ENCODE assay signal across 29 cellular contexts in the genomic region with DNA sequence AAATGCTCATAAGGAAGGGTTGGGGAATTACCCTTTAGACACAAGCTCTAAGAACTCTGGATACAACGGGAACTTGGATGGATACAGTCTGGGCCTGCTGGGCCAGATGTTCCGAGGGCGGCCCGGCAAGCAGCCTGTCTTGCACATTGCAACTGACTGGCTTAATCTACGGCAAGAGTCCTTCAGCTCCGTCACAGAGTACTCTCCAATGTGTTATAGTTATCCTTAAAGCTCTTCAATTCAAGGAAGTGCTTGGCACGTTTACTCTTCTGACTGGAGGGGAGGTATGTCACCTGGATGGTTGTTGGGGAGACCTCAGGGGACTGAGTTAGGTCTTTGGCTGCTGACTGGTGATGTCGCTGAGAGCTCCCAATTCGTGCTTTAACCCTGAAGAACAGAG. TPM values are rescaled to one million over a fixed set of nuclear protein-coding genes. Genes with fewer than 3 reads are reported as not detected.
DNase-seq lines count a peak whose midpoint lies in the region; ATAC-seq and TF ChIP-seq lines count a peak whose summit lies in the region.
"Had no signal": no experiment of that assay in that cellular context is flagged by ENCODE, and none has a peak within 500 bp of the region (broad histone marks: within the 10 kb centered on the region; RNA-seq: fewer than 3 reads in every experiment).

No MANE protein-coding gene starts in this region.

- H4K20me1 ChIP-seq in KMS-11 (ENCODE audit: insufficient read depth), result no peaks in the 10 kb centered on the region

- H3K27ac ChIP-seq in KMS-11 (peak overlapping the region; percentile 11; the same call in 1 of the 2 replicates), endodermal cell (ENCODE audit: low read depth, low read length) (peak overlapping the region; percentile 38)
- H3K27ac ChIP-seq: adrenal gland, brain microvascular endothelial cell, colonic mucosa, pancreas, right lobe of liver, SK-N-MC had no signal

- H2AFZ ChIP-seq in KMS-11 (ENCODE audit: low read depth), result no peak overlapping the region

- H3K4me3 Mint-ChIP-seq in activated T-cell treated with anti-CD3 and anti-CD28 coated beads, Interleukin-2, amount 50 U/mL, for 24 hours, result no peak overlapping the region
- H3K4me3 Mint-ChIP-seq in endodermal cell (no peak overlapping the region), progenitor cell of endocrine pancreas (ENCODE audit: low read depth) (no peak overlapping the region)

- TF ChIP-seq CTCF in KMS-11 (conservative IDR thresholded peaks at IDR 0.05; ENCODE audit: low read depth, low read length) (no peak), endodermal cell (conservative IDR thresholded peaks at IDR 0.05) (no peak), progenitor cell of endocrine pancreas (IDR thresholded peaks at IDR 0.05; ENCODE audit: unreplicated experiment) (no peak)

- no peaks in the 10 kb centered on the region for H3K9me3 ChIP-seq in endodermal cell (ENCODE audit: control insufficient read depth, low read length)
- H3K9me3 ChIP-seq: adrenal gland, colonic mucosa, HAP-1, pancreas, right lobe of liver had no signal

- no peaks in the 10 kb centered on the region for H3K27me3 Mint-ChIP-seq in activated T-cell treated with anti-CD3 and anti-CD28 coated beads, Interleukin-2, amount 50 U/mL, for 24 hours
- no peaks in the 10 kb centered on the region for H3K27me3 Mint-ChIP-seq in endodermal cell (ENCODE audit: insufficient read depth)
- H3K27me3 Mint-ChIP-seq in progenitor cell of endocrine pancreas, result no peaks in the 10 kb centered on the region

- no peak for ATAC-seq in HG02938 (IDR thresholded peaks at IDR 0.05; ENCODE audit: unreplicated experiment)
- ATAC-seq: K562, pancreas, right lobe of liver had no signal

- H3K9ac ChIP-seq in KMS-11, result no peak overlapping the region
- no peak overlapping the region for H3K9ac ChIP-seq in endodermal cell (ENCODE audit: extremely low read depth, low read length, poor library complexity, severe bottlenecking)

- peaks cover 66% of the 10 kb centered on the region for H3K36me3 Mint-ChIP-seq in activated T-cell treated with anti-CD3 and anti-CD28 coated beads, Interleukin-2, amount 50 U/mL, for 24 hours (ENCODE audit: low read depth)
- peaks cover 60% of the 10 kb centered on the region for H3K36me3 Mint-ChIP-seq in endodermal cell (ENCODE audit: low read depth)
- peaks cover 30% of the 10 kb centered on the region for H3K36me3 Mint-ChIP-seq in progenitor cell of endocrine pancreas (ENCODE audit: insufficient read depth)

- H3K27ac Mint-ChIP-seq in activated T-cell treated with anti-CD3 and anti-CD28 coated beads, Interleukin-2, amount 50 U/mL, for 24 hours, result peak overlapping the region; percentile 86
- H3K27ac Mint-ChIP-seq in endodermal cell, result no peak overlapping the region
- H3K27ac Mint-ChIP-seq in progenitor cell of endocrine pancreas, result peak overlapping the region; percentile 37

- peaks cover 13% of the 10 kb centered on the region; the same call in 1 of the 2 replicates for H3K79me2 ChIP-seq in KMS-11 (ENCODE audit: insufficient read depth, low read depth)

- H3K4me1 ChIP-seq in KMS-11 (ENCODE audit: low read depth, poor library complexity, severe bottlenecking) (peaks cover 66% of the 10 kb centered on the region), endodermal cell (ENCODE audit: control insufficient read depth, insufficient read depth, low read length) (no peaks in the 10 kb centered on the region)
- H3K4me1 ChIP-seq: colonic mucosa, HAP-1, pancreas, right lobe of liver had no signal

- H3K9me3 Mint-ChIP-seq in activated T-cell treated with anti-CD3 and anti-CD28 coated beads, Interleukin-2, amount 50 U/mL, for 24 hours, result no peaks in the 10 kb centered on the region
- H3K9me3 Mint-ChIP-seq in endodermal cell (no peaks in the 10 kb centered on the region), progenitor cell of endocrine pancreas (ENCODE audit: low read depth) (no peaks in the 10 kb centered on the region)

- H3K36me3 ChIP-seq in KMS-11 (ENCODE audit: insufficient read depth) (peaks cover 24% of the 10 kb centered on the region), endodermal cell (ENCODE audit: control insufficient read depth, insufficient read depth, low read length) (peaks cover 54% of the 10 kb centered on the region)

- peaks cover 50% of the 10 kb centered on the region for H3K4me1 Mint-ChIP-seq in activated T-cell treated with anti-CD3 and anti-CD28 coated beads, Interleukin-2, amount 50 U/mL, for 24 hours (ENCODE audit: low read depth)
- H3K4me1 Mint-ChIP-seq in endodermal cell (no peaks in the 10 kb centered on the region), progenitor cell of endocrine pancreas (ENCODE audit: low read depth) (peaks cover 1% of the 10 kb centered on the region)

- 94 to 98% methylated on average over 7 to 9 of the region's 9 CpGs for WGBS in endodermal cell (ENCODE audit: insufficient coverage in 1 of 2, insufficient read length in 1 of 2), 2 experiments

- H3K4me2 ChIP-seq in KMS-11, result 0 out of 2 replicates have a peak overlapping the region, but pooled peaks have one; percentile 85

- H3K4me3 ChIP-seq in KMS-11 (IDR thresholded peaks at IDR 0.05; ENCODE audit: insufficient read depth, low read depth, low read length), result no peak overlapping the region
- H3K4me3 ChIP-seq in endodermal cell (ENCODE audit: low read length), result no peak overlapping the region
- H3K4me3 ChIP-seq: adrenal gland, colonic mucosa, HAP-1, K562, pancreas, right lobe of liver, SK-N-MC had no signal

- H3K27me3 ChIP-seq in KMS-11 (ENCODE audit: insufficient read depth, low read depth), result no peaks in the 10 kb centered on the region
- no peaks in the 10 kb centered on the region for H3K27me3 ChIP-seq in endodermal cell (ENCODE audit: control insufficient read depth, insufficient read depth, low read length, poor library complexity, severe bottlenecking)
- H3K27me3 ChIP-seq: adrenal gland, brain microvascular endothelial cell, colonic mucosa, pancreas, right lobe of liver had no signal

- peak; percentile 20 for DNase-seq in activated T-cell treated with anti-CD3 and anti-CD28 coated beads, Interleukin-2, amount 50 U/mL, for 24 hours
- no peak for DNase-seq in activated T-cell treated with anti-CD3 and anti-CD28 coated beads, Interleukin-2, amount 50 U/mL, for 1 hour
- DNase-seq in endodermal cell, result no peak
- DNase-seq in progenitor cell of endocrine pancreas (ENCODE audit: low spot score, unreplicated experiment), result no peak
- no peak for DNase-seq in RPMI8226
- no peak for DNase-seq in dermis blood vessel endothelial cell
- DNase-seq: activated CD4-positive, alpha-beta T cell treated with anti-CD3 and anti-CD28 coated beads, Interleukin-2, amount 50 U/mL, for 1 hour; activated T-cell treated with anti-CD3 and anti-CD28 coated beads, Interleukin-2, amount 50 U/mL, for 48 hours; brain microvascular endothelial cell; C1 segment of cervical spinal cord; colonic mucosa; mammary epithelial cell; NCI-H1436 treated with DMSO at 0.1 percent for 48 hours; NCI-H510A treated with DMSO at 0.1 percent for 48 hours; pancreas; right lobe of liver; T-helper 2 cell had no signal

RNA-seq across cellular contexts. Expression of a gene that starts 1.1 kb away (rescaled TPM):
- not detected for total RNA-seq in endodermal cell
- polyA plus RNA-seq in endodermal cell (2013, experiment 1 of 2), result not detected
- polyA plus RNA-seq in endodermal cell (2013, experiment 2 of 2), result not detected
- not detected in 2 replicates for total RNA-seq in progenitor cell of endocrine pancreas
- total RNA-seq in dermis blood vessel endothelial cell, result not detected in 2 replicates
- total RNA-seq: adrenal gland, colonic mucosa, fibroblast of lung, glomerular endothelial cell, HT-29, K562, kidney epithelial cell, mammary epithelial cell, pancreas, right lobe of liver, temporal lobe had no signal
- polyA plus RNA-seq: AG04450, fibroblast of lung, K562, mammary epithelial cell had no signal

RNA-seq across cellular contexts. Expression of a gene that starts 13.5 kb away (rescaled TPM):
- total RNA-seq in endodermal cell, result 100 to 1,000 TPM; 198 to 224 TPM
- 144 TPM for polyA plus RNA-seq in endodermal cell (2013, experiment 1 of 2)
- 132 TPM for polyA plus RNA-seq in endodermal cell (2013, experiment 2 of 2)
- 263 and 268 TPM in 2 replicates for total RNA-seq in progenitor cell of endocrine pancreas
- total RNA-seq in dermis blood vessel endothelial cell, result 47.8 and 97.6 TPM in 2 replicates

RNA-seq across cellular contexts. Expression of a gene that starts 15.4 kb away (rescaled TPM):
- total RNA-seq in endodermal cell (100 to 1,000 TPM; 597 to 679 TPM), progenitor cell of endocrine pancreas (298 and 304 TPM in 2 replicates), dermis blood vessel endothelial cell (707 and 1,476 TPM in 2 replicates)
- 357 TPM for polyA plus RNA-seq in endodermal cell (2013, experiment 1 of 2)
- 371 TPM for polyA plus RNA-seq in endodermal cell (2013, experiment 2 of 2)

RNA-seq across cellular contexts. Expression of a gene that starts 52.4 kb away (rescaled TPM):
- total RNA-seq in endodermal cell, result under 1 TPM; 0.07 to 0.11 TPM
- polyA plus RNA-seq in endodermal cell (2013, experiment 1 of 2), result not detected
- polyA plus RNA-seq in endodermal cell (2013, experiment 2 of 2), result not detected
- total RNA-seq in progenitor cell of endocrine pancreas, result 0.05 and 0.07 TPM in 2 replicates
- total RNA-seq in dermis blood vessel endothelial cell, result 0.09 and 0.17 TPM in 2 replicates
- total RNA-seq: glomerular endothelial cell, HT-29, kidney epithelial cell had no signal
- polyA plus RNA-seq: AG04450, mammary epithelial cell had no signal
